Comparison of ENCODE assay signal across 1 cellular context in the genomic region with DNA sequence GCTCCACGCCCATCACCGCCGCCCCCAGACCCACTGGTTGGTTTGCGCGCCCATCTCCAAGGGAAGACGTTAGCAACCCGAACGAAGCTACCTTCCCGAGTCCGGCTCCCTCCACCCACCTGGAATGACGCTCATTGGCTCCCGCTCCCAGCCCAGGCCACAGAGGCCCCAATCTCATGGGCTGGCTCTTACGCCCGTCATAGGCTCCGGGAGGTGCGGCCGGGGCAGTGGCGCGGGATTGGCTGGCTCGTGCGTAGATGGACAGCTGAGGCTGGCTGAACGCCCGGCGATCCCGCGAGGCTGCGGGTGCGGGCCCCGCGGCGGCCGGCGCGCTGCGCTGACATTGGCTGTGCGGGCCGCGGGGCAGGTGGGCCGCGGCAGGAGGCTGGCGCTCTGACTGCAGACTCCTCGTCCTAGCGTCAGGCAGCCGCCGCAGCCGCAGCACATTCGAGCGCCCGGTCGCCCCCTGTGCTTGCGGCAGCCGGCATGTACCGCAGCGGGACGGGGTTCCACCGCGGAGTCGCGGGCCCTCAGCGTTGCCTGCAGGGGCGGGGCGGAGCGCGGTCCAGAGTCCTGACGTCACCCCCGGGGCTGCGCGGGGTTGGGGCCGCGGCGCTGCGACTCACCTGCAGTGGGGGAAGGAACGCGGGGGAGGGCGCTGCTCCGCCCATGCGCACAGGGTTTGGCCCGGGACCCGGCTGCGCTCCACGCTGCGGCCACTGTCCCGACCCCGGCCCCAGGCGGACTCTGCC.
TF ChIP-seq lines count a peak whose summit lies in the region.

No MANE protein-coding gene starts in this region.

TF ChIP-seq in SK-N-SH, 30 proteins besides CTCF, POLR2A, EP300 and RAD21 (continued from another document):
- TF ChIP-seq FOXJ3 (CRISPR knock-in tag; IDR thresholded peaks at IDR 0.05) (no peak), RXRA (IDR thresholded peaks at IDR 0.05; ENCODE audit: borderline replicate concordance, low read depth) (no peak), GABPA (IDR thresholded peaks at IDR 0.05; ENCODE audit: low read depth) (no peak), ELF1 (IDR thresholded peaks at IDR 0.05) (no peak), FOSL2 (IDR thresholded peaks at IDR 0.05; ENCODE audit: borderline replicate concordance, low read depth) (peak; percentile 30; the same call in 1 of the 2 replicates), SMC3 (IDR thresholded peaks at IDR 0.05; ENCODE audit: low read depth, low read length) (no peak), MXI1 (IDR thresholded peaks at IDR 0.05; ENCODE audit: low read depth, low read length) (peak; percentile 62), JUND (IDR thresholded peaks at IDR 0.05) (no peak), GATA2 (CRISPR knock-in tag; IDR thresholded peaks at IDR 0.05) (no peak), TEAD4 (IDR thresholded peaks at IDR 0.05; ENCODE audit: borderline replicate concordance, insufficient read depth) (0 out of 2 replicates have a peak, but pooled peaks have one; percentile 31), TCF12 (IDR thresholded peaks at IDR 0.05) (no peak), TAF1 (IDR thresholded peaks at IDR 0.05; ENCODE audit: borderline replicate concordance, low read depth, low read length) (no peak), NRF1 (IDR thresholded peaks at IDR 0.05; ENCODE audit: low read depth, low read length) (peak; percentile 74), NFIC (IDR thresholded peaks at IDR 0.05; ENCODE audit: borderline replicate concordance) (no peak; the same call in 1 of the 2 replicates), CHD2 (IDR thresholded peaks at IDR 0.05; ENCODE audit: low read length, partially characterized antibody) (peak; percentile 93), YY1 (IDR thresholded peaks at IDR 0.05; ENCODE audit: low read depth) (no peak), POLR2AphosphoS5 (IDR thresholded peaks at IDR 0.05; ENCODE audit: low read depth, low read length) (no peak), SIN3A (IDR thresholded peaks at IDR 0.05; ENCODE audit: borderline replicate concordance, low read depth, low read length) (no peak; the same call in 1 of the 2 replicates), EZH2phosphoT487 (IDR thresholded peaks at IDR 0.05; ENCODE audit: borderline replicate concordance, low read depth) (no peak), MEF2A (IDR thresholded peaks at IDR 0.05; ENCODE audit: borderline replicate concordance, low read depth) (no peak)
- TF ChIP-seq, protein P1, sequence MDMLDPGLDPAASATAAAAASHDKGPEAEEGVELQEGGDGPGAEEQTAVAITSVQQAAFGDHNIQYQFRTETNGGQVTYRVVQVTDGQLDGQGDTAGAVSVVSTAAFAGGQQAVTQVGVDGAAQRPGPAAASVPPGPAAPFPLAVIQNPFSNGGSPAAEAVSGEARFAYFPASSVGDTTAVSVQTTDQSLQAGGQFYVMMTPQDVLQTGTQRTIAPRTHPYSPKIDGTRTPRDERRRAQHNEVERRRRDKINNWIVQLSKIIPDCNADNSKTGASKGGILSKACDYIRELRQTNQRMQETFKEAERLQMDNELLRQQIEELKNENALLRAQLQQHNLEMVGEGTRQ (IDR thresholded peaks at IDR 0.05; ENCODE audit: borderline replicate concordance, low read depth, low read length) = no peak
- TF ChIP-seq, protein P2, sequence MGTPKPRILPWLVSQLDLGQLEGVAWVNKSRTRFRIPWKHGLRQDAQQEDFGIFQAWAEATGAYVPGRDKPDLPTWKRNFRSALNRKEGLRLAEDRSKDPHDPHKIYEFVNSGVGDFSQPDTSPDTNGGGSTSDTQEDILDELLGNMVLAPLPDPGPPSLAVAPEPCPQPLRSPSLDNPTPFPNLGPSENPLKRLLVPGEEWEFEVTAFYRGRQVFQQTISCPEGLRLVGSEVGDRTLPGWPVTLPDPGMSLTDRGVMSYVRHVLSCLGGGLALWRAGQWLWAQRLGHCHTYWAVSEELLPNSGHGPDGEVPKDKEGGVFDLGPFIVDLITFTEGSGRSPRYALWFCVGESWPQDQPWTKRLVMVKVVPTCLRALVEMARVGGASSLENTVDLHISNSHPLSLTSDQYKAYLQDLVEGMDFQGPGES (IDR thresholded peaks at IDR 0.05; ENCODE audit: low read depth, low read length) = peak; percentile 90
- TF ChIP-seq, protein P3, sequence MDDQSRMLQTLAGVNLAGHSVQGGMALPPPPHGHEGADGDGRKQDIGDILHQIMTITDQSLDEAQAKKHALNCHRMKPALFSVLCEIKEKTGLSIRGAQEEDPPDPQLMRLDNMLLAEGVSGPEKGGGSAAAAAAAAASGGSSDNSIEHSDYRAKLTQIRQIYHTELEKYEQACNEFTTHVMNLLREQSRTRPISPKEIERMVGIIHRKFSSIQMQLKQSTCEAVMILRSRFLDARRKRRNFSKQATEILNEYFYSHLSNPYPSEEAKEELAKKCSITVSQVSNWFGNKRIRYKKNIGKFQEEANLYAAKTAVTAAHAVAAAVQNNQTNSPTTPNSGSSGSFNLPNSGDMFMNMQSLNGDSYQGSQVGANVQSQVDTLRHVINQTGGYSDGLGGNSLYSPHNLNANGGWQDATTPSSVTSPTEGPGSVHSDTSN (IDR thresholded peaks at IDR 0.05) = peak; percentile 99
- TF ChIP-seq, protein P4, sequence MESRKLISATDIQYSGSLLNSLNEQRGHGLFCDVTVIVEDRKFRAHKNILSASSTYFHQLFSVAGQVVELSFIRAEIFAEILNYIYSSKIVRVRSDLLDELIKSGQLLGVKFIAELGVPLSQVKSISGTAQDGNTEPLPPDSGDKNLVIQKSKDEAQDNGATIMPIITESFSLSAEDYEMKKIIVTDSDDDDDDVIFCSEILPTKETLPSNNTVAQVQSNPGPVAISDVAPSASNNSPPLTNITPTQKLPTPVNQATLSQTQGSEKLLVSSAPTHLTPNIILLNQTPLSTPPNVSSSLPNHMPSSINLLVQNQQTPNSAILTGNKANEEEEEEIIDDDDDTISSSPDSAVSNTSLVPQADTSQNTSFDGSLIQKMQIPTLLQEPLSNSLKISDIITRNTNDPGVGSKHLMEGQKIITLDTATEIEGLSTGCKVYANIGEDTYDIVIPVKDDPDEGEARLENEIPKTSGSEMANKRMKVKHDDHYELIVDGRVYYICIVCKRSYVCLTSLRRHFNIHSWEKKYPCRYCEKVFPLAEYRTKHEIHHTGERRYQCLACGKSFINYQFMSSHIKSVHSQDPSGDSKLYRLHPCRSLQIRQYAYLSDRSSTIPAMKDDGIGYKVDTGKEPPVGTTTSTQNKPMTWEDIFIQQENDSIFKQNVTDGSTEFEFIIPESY (IDR thresholded peaks at IDR 0.05; ENCODE audit: borderline replicate concordance, low read depth) = peak; percentile 23; the same call in 1 of the 2 replicates
- TF ChIP-seq, protein P5, sequence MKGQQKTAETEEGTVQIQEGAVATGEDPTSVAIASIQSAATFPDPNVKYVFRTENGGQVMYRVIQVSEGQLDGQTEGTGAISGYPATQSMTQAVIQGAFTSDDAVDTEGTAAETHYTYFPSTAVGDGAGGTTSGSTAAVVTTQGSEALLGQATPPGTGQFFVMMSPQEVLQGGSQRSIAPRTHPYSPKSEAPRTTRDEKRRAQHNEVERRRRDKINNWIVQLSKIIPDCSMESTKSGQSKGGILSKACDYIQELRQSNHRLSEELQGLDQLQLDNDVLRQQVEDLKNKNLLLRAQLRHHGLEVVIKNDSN (IDR thresholded peaks at IDR 0.05; ENCODE audit: borderline replicate concordance, low read depth) = no peak
- TF ChIP-seq, protein P6, sequence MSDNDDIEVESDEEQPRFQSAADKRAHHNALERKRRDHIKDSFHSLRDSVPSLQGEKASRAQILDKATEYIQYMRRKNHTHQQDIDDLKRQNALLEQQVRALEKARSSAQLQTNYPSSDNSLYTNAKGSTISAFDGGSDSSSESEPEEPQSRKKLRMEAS (IDR thresholded peaks at IDR 0.05; ENCODE audit: low read depth) = peak; percentile 17; the same call in 1 of the 2 replicates
